ENCODE assay signal across 16 cellular contexts in genomic region chr1:45928486-45929205, GRCh38.
A peak's percentile ranks its signal among the peaks of the same experiment; 100 is the strongest.
DNase-seq lines count a peak whose midpoint lies in the region; ATAC-seq and TF ChIP-seq lines count a peak whose summit lies in the region.
"Had no signal": no experiment of that assay in that cellular context is flagged by ENCODE, and none has a peak within 500 bp of the region (broad histone marks: within the 10 kb centered on the region; RNA-seq: fewer than 3 reads in every experiment).

No MANE protein-coding gene starts in this region.

- 96% methylated on average over 2 of the region's 3 CpGs for WGBS in mesenchymal stem cell

- no peaks in the 10 kb centered on the region for H3K36me3 Mint-ChIP-seq in WTC11

- no peak overlapping the region for H2BK120ac ChIP-seq in mesenchymal stem cell (ENCODE audit: low read depth, low read length)

- no peak overlapping the region for H3K4me3 ChIP-seq in BLaER1 treated with 17β-estradiol and CSF1 and Interleukin-3, amounts not matched to agents 10 nM and 100 nM
- H3K4me3 ChIP-seq in HUES48 (ENCODE audit: low read depth, low read length), result peak overlapping the region; percentile 30; the same call in 1 of the 2 replicates
- no peak overlapping the region for H3K4me3 ChIP-seq in mesenchymal stem cell (ENCODE audit: insufficient read depth in 1 of 2, low read depth in 1 of 2, low read length in 2 of 2)
- H3K4me3 ChIP-seq: dorsolateral prefrontal cortex, GM12878, ovary, tibial nerve had no signal

- no peak overlapping the region for H3K4ac ChIP-seq in mesenchymal stem cell (ENCODE audit: low read depth in 1 of 2, low read length in 2 of 2)

- H3K79me1 ChIP-seq in mesenchymal stem cell (replicated peaks; ENCODE audit: low read length, poor library complexity, severe bottlenecking), result peaks cover 17% of the 10 kb centered on the region

- no peak overlapping the region for H3K9ac ChIP-seq in BLaER1 treated with 17β-estradiol and CSF1 and Interleukin-3, amounts not matched to agents 10 nM and 100 nM
- H3K9ac ChIP-seq in HUES48 (ENCODE audit: low read depth, low read length) (no peak overlapping the region), mesenchymal stem cell (ENCODE audit: low read length) (peak overlapping the region; percentile 34)
- H3K9ac ChIP-seq: KMS-11 had no signal

- no peak overlapping the region for H2AK5ac ChIP-seq in mesenchymal stem cell (ENCODE audit: low read length, severe bottlenecking)

- peak overlapping the region; percentile 44; the same call in 1 of the 2 replicates for H3K4me3 Mint-ChIP-seq in WTC11

- no peak overlapping the region for H3K23ac ChIP-seq in mesenchymal stem cell (ENCODE audit: low read length in 2 of 2)

- no peaks in the 10 kb centered on the region for H3K9me3 Mint-ChIP-seq in WTC11

- H2AFZ ChIP-seq in mesenchymal stem cell (ENCODE audit: low read depth, low read length), result no peak overlapping the region

- H3K9me3 ChIP-seq in BLaER1 treated with 17β-estradiol and CSF1 and Interleukin-3, amounts not matched to agents 10 nM and 100 nM (replicated peaks in 1 of 11), result no peaks in the 10 kb centered on the region
- no peaks in the 10 kb centered on the region for H3K9me3 ChIP-seq in HUES48 (ENCODE audit: control insufficient read depth, insufficient read depth, low read length)
- H3K9me3 ChIP-seq in mesenchymal stem cell (ENCODE audit: control insufficient read depth, low read length), result no peaks in the 10 kb centered on the region
- H3K9me3 ChIP-seq: ovary, tibial nerve had no signal

- no peak overlapping the region for H3K18ac ChIP-seq in mesenchymal stem cell (ENCODE audit: low read depth in 1 of 2, low read length in 2 of 2)

- CTCF ChIA-PET in WTC11 (lab: Charles Lee), result no interaction called here

- H4K8ac ChIP-seq in mesenchymal stem cell (ENCODE audit: low read length), result no peak overlapping the region

- H3K36me3 ChIP-seq in BLaER1 treated with 17β-estradiol and CSF1 and Interleukin-3, amounts not matched to agents 10 nM and 100 nM, result no peaks in the 10 kb centered on the region
- H3K36me3 ChIP-seq in HUES48 (ENCODE audit: control insufficient read depth, insufficient read depth, low read length) (no peaks in the 10 kb centered on the region), mesenchymal stem cell (ENCODE audit: control insufficient read depth in 1 of 2, insufficient read depth in 2 of 2, low read depth in 1 of 2, low read length in 2 of 2) (no peaks in the 10 kb centered on the region)
- H3K36me3 ChIP-seq: ovary, tibial nerve had no signal

- no peak overlapping the region for H2BK12ac ChIP-seq in mesenchymal stem cell (ENCODE audit: low read length in 2 of 2)

- H3K27ac ChIP-seq in BLaER1 treated with 17β-estradiol and CSF1 and Interleukin-3, amounts not matched to agents 10 nM and 100 nM, result no peak overlapping the region
- H3K27ac ChIP-seq in HUES48 (ENCODE audit: low read depth, low read length) (peak overlapping the region; percentile 95), mesenchymal stem cell (ENCODE audit: low read length, poor library complexity, severe bottlenecking) (peak overlapping the region; percentile 55)
- H3K27ac ChIP-seq: KMS-11, ovary, tibial nerve had no signal

- H3K27me3 Mint-ChIP-seq in WTC11 (ENCODE audit: low read depth), result no peaks in the 10 kb centered on the region

- no peak for ATAC-seq in WTC11
- no peak for ATAC-seq in GM21786 (IDR thresholded peaks at IDR 0.05; ENCODE audit: unreplicated experiment)
- ATAC-seq in HG02678 (IDR thresholded peaks at IDR 0.05; ENCODE audit: unreplicated experiment), result no peak
- ATAC-seq: GM12878 had no signal

- H2BK5ac ChIP-seq in mesenchymal stem cell (ENCODE audit: low read depth, low read length, poor library complexity, severe bottlenecking), result no peak overlapping the region

- POLR2A ChIA-PET in WTC11 (lab: Charles Lee), result interaction anchor here (0.6 kb wide), 1 partner anchor 245 kb away, joined by 7 read pairs; no protein-coding TSS in a partner anchor

- peaks cover 69% of the 10 kb centered on the region for H3K4me1 Mint-ChIP-seq in WTC11

- H3K27me3 ChIP-seq in BLaER1 treated with 17β-estradiol and CSF1 and Interleukin-3, amounts not matched to agents 10 nM and 100 nM, result no peaks in the 10 kb centered on the region
- H3K27me3 ChIP-seq in HUES48 (ENCODE audit: control insufficient read depth, insufficient read depth, low read length) (no peaks in the 10 kb centered on the region), mesenchymal stem cell (ENCODE audit: control insufficient read depth in 1 of 2, insufficient read depth in 1 of 2, low read length in 2 of 2) (no peaks in the 10 kb centered on the region)
- H3K27me3 ChIP-seq: dorsolateral prefrontal cortex, ovary, tibial nerve had no signal

- TF ChIP-seq CTCF in WTC11 (IDR thresholded peaks at IDR 0.05), result no peak

- H2BK15ac ChIP-seq in mesenchymal stem cell (ENCODE audit: low read depth, poor library complexity, severe bottlenecking), result no peak overlapping the region

- no peak overlapping the region for H3K14ac ChIP-seq in mesenchymal stem cell (ENCODE audit: low read length in 2 of 2)

- H3K4me1 ChIP-seq in BLaER1 treated with 17β-estradiol and CSF1 and Interleukin-3, amounts not matched to agents 10 nM and 100 nM, result peaks cover 19 to 26% (median 21%) of the 10 kb centered on the region in 10 experiments
- H3K4me1 ChIP-seq in HUES48 (ENCODE audit: control insufficient read depth, insufficient read depth, low read length) (peaks cover 54% of the 10 kb centered on the region), mesenchymal stem cell (ENCODE audit: control insufficient read depth, insufficient read depth, low read depth, low read length) (peaks cover 1% of the 10 kb centered on the region)

- no peak for DNase-seq in WTC11 (ENCODE audit: low spot score)
- peak; percentile 33 for DNase-seq in mesenchymal stem cell
- no peak for DNase-seq in NAMALWA (ENCODE audit: low spot score)
- no peak for DNase-seq in NCI-H2171 treated with DMSO at 0.1 percent for 48 hours (lab: John Stamatoyannopoulos, UW)
- DNase-seq: activated CD4-positive, alpha-beta T cell treated with anti-CD3 and anti-CD28 coated beads, Interleukin-2, amount 50 U/mL, for 4 hours; aorta; dorsolateral prefrontal cortex; midbrain; ovary had no signal

- H4K20me1 ChIP-seq in BLaER1 treated with 17β-estradiol and CSF1 and Interleukin-3, amounts not matched to agents 10 nM and 100 nM, result peaks cover 0 to 5% (median 0%) of the 10 kb centered on the region in 11 experiments; a peak in 2 of 22 replicates

- no peak overlapping the region for H4K91ac ChIP-seq in mesenchymal stem cell (ENCODE audit: low read length)

- H3K27ac Mint-ChIP-seq in WTC11, result peak overlapping the region; percentile 98

- H3K4me2 ChIP-seq in BLaER1 treated with 17β-estradiol and CSF1 and Interleukin-3, amounts not matched to agents 10 nM and 100 nM, result peak overlapping the region; percentile 9 to 40 (median 28); a peak in 19 of 22 replicates
- H3K4me2 ChIP-seq in mesenchymal stem cell (ENCODE audit: low read length, poor library complexity, severe bottlenecking), result no peak overlapping the region
- H3K4me2 ChIP-seq: KMS-11 had no signal

TF ChIP-seq in WTC11, 78 proteins besides CTCF, POLR2A, EP300 and RAD21:
- TF ChIP-seq, protein P1, sequence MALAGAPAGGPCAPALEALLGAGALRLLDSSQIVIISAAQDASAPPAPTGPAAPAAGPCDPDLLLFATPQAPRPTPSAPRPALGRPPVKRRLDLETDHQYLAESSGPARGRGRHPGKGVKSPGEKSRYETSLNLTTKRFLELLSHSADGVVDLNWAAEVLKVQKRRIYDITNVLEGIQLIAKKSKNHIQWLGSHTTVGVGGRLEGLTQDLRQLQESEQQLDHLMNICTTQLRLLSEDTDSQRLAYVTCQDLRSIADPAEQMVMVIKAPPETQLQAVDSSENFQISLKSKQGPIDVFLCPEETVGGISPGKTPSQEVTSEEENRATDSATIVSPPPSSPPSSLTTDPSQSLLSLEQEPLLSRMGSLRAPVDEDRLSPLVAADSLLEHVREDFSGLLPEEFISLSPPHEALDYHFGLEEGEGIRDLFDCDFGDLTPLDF (CRISPR knock-in tag; IDR thresholded peaks at IDR 0.05), result no peak
- TF ChIP-seq NFATC4 (CRISPR knock-in tag; IDR thresholded peaks at IDR 0.05) (no peak), ZNF121 (CRISPR knock-in tag; IDR thresholded peaks at IDR 0.05) (peak; percentile 90)

Comparison
In these comparisons a context has a peak if more than half of its experiments do, and no peak if none do; other contexts are left out.
1. H3K27ac ChIP-seq: peak in HUES48 (single experiment) and mesenchymal stem cell (single experiment); none in BLaER1 treated with 17β-estradiol and CSF1 and Interleukin-3, amounts not matched to agents 10 nM and 100 nM (0 of 11).